In the genomic region with DNA sequence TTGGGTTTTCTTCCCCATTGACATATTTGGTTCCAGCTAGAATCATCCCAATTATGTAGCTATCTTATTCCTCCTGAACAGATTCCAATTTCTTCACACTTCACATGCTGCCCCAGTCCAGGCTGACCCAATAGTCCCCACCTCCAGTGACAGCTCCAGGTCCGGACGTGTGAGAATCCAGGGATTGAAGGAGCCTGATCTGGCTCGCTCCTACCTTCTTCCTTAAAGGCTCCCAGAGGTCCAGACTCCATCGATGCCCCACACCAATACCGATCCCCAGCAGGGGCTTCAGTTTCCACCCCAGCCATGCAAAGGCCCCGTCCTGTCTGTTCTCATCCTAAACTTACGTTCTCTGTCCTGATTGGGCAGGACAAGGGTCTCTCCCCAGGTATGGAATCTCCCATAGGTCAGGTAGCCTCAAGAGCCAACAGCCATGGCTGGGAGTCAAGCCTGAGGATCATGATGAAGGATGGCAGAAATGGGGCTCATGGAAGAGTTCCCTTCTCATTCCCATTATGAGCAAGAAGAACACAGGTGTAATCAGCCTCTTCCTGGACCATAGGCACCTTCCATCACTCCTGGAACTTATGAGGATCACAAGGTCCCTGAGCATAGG, we compare ENCODE assay signal across 22 cellular contexts. TPM values are rescaled to one million over a fixed set of nuclear protein-coding genes. Genes with fewer than 3 reads are reported as not detected.
"Had no signal": no experiment of that assay in that cellular context is flagged by ENCODE, and none has a peak within 500 bp of the region (broad histone marks: within the 10 kb centered on the region; RNA-seq: fewer than 3 reads in every experiment).

No MANE protein-coding gene starts in this region.

- ATAC-seq: HepG2 had no signal

- DNase-seq: IMR-90, Karpas-422, KG1, MG63, NCI-H1092 treated with DMSO at 0.1 percent for 48 hours, NCI-H1436, NCI-H187, NCI-H2029, NCI-H2081 treated with DMSO at 0.1 percent for 48 hours, NCI-H2171, NCI-H226, NCI-H446, NCI-H510A, NCI-H524 treated with DMSO at 0.1 percent for 48 hours, NCI-H69, NCI-H774, Right ventricle myocardium superior, RPMI8226, SIG-M5 had no signal

- H3K36me3 ChIP-seq: SJSA1 had no signal

- H3K4me3 ChIP-seq: MG63, SJSA1, SK-N-MC had no signal

- H3K27ac ChIP-seq: SJSA1, SK-N-MC had no signal

- H3K27me3 ChIP-seq: MG63 had no signal

- H3K9me3 ChIP-seq: MG63 had no signal

RNA-seq across cellular contexts. Expression of a gene that starts 20.4 kb away (rescaled TPM):
- total RNA-seq: HepG2, Right ventricle myocardium superior, SJSA1 had no signal

RNA-seq across cellular contexts. Expression of a gene that starts 29.0 kb away (rescaled TPM):
- total RNA-seq: HepG2, IMR-90 had no signal
